Comparison of ENCODE assay signal across 19 cellular contexts in genomic region chr1:90722874-90723273, GRCh38. TPM values are rescaled to one million over a fixed set of nuclear protein-coding genes. Genes with fewer than 3 reads are reported as not detected.
DNase-seq lines count a peak whose midpoint lies in the region; ATAC-seq and TF ChIP-seq lines count a peak whose summit lies in the region.
"Had no signal": no experiment of that assay in that cellular context is flagged by ENCODE, and none has a peak within 500 bp of the region (broad histone marks: within the 10 kb centered on the region; RNA-seq: fewer than 3 reads in every experiment).

No MANE protein-coding gene starts in this region.

- no peak for DNase-seq in right cardiac atrium
- DNase-seq in heart left ventricle: no peak
- DNase-seq in activated T-helper 1 cell treated with anti-CD3 and anti-CD28 coated beads, Interleukin-12 subunit alpha, Interleukin-12 subunit beta, Interleukin-2, Interleukin-4 antibody, amounts not matched to agents 30 ng/mL and 10 ng/mL and 1 ng/mL, durations not matched to agents 14 hours and 24 hours and 36 hours (ENCODE audit: low spot score): no peak
- DNase-seq in type B pancreatic cell (ENCODE audit: extremely low spot score, unreplicated experiment): no peak
- no peak for DNase-seq in dedifferentiated amniotic fluid mesenchymal stem cell (ENCODE audit: extremely low spot score)
- DNase-seq in effector CD8-positive, alpha-beta T cell (lab: John Stamatoyannopoulos, UW): no peak
- no peak for DNase-seq in stimulated activated naive CD4-positive, alpha-beta T cell treated with Interleukin-2 at 50 U/mL for 16 hours (lab: John Stamatoyannopoulos, UW)
- DNase-seq: activated naive CD4-positive, alpha-beta T cell; foreskin melanocyte; NCI-H1417; stimulated activated CD4-positive, alpha-beta T cell treated with anti-CD3 and anti-CD28 coated beads, Interleukin-4, amount 100 ng/mL, for 4 hours; T-helper 9 cell had no signal

- peaks cover 15% of the 10 kb centered on the region for H3K9me3 Mint-ChIP-seq in activated T-helper 1 cell treated with anti-CD3 and anti-CD28 coated beads, Interleukin-12 subunit alpha, Interleukin-12 subunit beta, Interleukin-2, Interleukin-4 antibody, amounts not matched to agents 30 ng/mL and 10 ng/mL and 1 ng/mL, durations not matched to agents 14 hours and 24 hours and 36 hours
- H3K9me3 Mint-ChIP-seq in type B pancreatic cell: peaks cover 4% of the 10 kb centered on the region

- H3K27ac Mint-ChIP-seq in activated T-helper 1 cell treated with anti-CD3 and anti-CD28 coated beads, Interleukin-12 subunit alpha, Interleukin-12 subunit beta, Interleukin-2, Interleukin-4 antibody, amounts not matched to agents 30 ng/mL and 10 ng/mL and 1 ng/mL, durations not matched to agents 14 hours and 24 hours and 36 hours: no peak overlapping the region
- no peak overlapping the region for H3K27ac Mint-ChIP-seq in type B pancreatic cell

- no peak for TF ChIP-seq POLR2A in heart left ventricle (IDR thresholded peaks at IDR 0.05)

- peaks cover 37% of the 10 kb centered on the region for H3K4me1 Mint-ChIP-seq in activated T-helper 1 cell treated with anti-CD3 and anti-CD28 coated beads, Interleukin-12 subunit alpha, Interleukin-12 subunit beta, Interleukin-2, Interleukin-4 antibody, amounts not matched to agents 30 ng/mL and 10 ng/mL and 1 ng/mL, durations not matched to agents 14 hours and 24 hours and 36 hours (ENCODE audit: low read depth)
- H3K4me1 Mint-ChIP-seq in type B pancreatic cell (ENCODE audit: unreplicated experiment): peaks cover 31% of the 10 kb centered on the region

- WGBS in right cardiac atrium: 51% methylated on average over 4 of the region's 4 CpGs
- 23 to 52% (median 39%) methylated on average over 4 of the region's 4 CpGs for WGBS in heart left ventricle, 4 donors

- H3K4me3 Mint-ChIP-seq in activated T-helper 1 cell treated with anti-CD3 and anti-CD28 coated beads, Interleukin-12 subunit alpha, Interleukin-12 subunit beta, Interleukin-2, Interleukin-4 antibody, amounts not matched to agents 30 ng/mL and 10 ng/mL and 1 ng/mL, durations not matched to agents 14 hours and 24 hours and 36 hours: peak overlapping the region; percentile 71
- H3K4me3 Mint-ChIP-seq in type B pancreatic cell: peak overlapping the region; percentile 83

- H3K4me1 ChIP-seq in right cardiac atrium (ENCODE audit: control insufficient read depth, insufficient read depth, low read length) (peaks cover 4% of the 10 kb centered on the region), heart left ventricle (peaks cover 10 to 52% (median 29%) of the 10 kb centered on the region in 12 donors), iPS-15b (ENCODE audit: control insufficient read depth, insufficient read depth, low read length) (peaks cover 33% of the 10 kb centered on the region)

- peaks cover 4% of the 10 kb centered on the region for H3K27me3 ChIP-seq in right cardiac atrium (ENCODE audit: control insufficient read depth, insufficient read depth)
- H3K27me3 ChIP-seq in heart left ventricle: peaks cover 78 to 100% (median 99%) of the 10 kb centered on the region in 9 donors
- peaks cover 100% of the 10 kb centered on the region for H3K27me3 ChIP-seq in iPS-15b (ENCODE audit: control insufficient read depth, insufficient read depth, low read length)

- H3K9ac ChIP-seq in iPS-15b (ENCODE audit: low read depth, low read length): no peak overlapping the region

- ATAC-seq in right cardiac atrium (no peak), heart left ventricle (no peak)
- ATAC-seq: HCT116, K562, sciatic nerve had no signal

- H3K27ac ChIP-seq in right cardiac atrium (ENCODE audit: low read length) (no peak overlapping the region), heart left ventricle (no peak overlapping the region)
- H3K27ac ChIP-seq: breast epithelium, neutrophil had no signal

- intact Hi-C loops in right cardiac atrium (cut with DNase I): loop anchor here in 1 of 4 donors (10.0 kb wide), 1 partner anchor 442 kb away; no protein-coding TSS in a partner anchor
- intact Hi-C loops in heart left ventricle (cut with DNase I): loop anchor here in 8 of 10 donors (5.0 to 10.0 kb wide), 9 partner anchors 112 to 444 kb away; partner anchors contain the start of gene ZNF644 (in 1 of the 8)
- intact Hi-C loops in activated T-helper 1 cell treated with anti-CD3 and anti-CD28 coated beads, Interleukin-12 subunit alpha, Interleukin-12 subunit beta, Interleukin-2, Interleukin-4 antibody, amounts not matched to agents 30 ng/mL and 10 ng/mL and 1 ng/mL, durations not matched to agents 14 hours and 24 hours and 36 hours (cut with micrococcal nuclease): loop anchor here (10.0 kb wide), 2 partner anchors 302 to 682 kb away; partner anchors contain the start of genes HFM1 and ZNF644

- H3K9me3 ChIP-seq in right cardiac atrium (ENCODE audit: control insufficient read depth, low read length) (no peaks in the 10 kb centered on the region), heart left ventricle (peaks cover 0 to 8% (median 0%) of the 10 kb centered on the region in 12 donors), iPS-15b (ENCODE audit: control insufficient read depth, insufficient read depth, low read length) (no peaks in the 10 kb centered on the region)
- H3K9me3 ChIP-seq: neutrophil had no signal

- H3K36me3 Mint-ChIP-seq in activated T-helper 1 cell treated with anti-CD3 and anti-CD28 coated beads, Interleukin-12 subunit alpha, Interleukin-12 subunit beta, Interleukin-2, Interleukin-4 antibody, amounts not matched to agents 30 ng/mL and 10 ng/mL and 1 ng/mL, durations not matched to agents 14 hours and 24 hours and 36 hours (ENCODE audit: low read depth): peaks cover 7% of the 10 kb centered on the region
- peaks cover 3% of the 10 kb centered on the region for H3K36me3 Mint-ChIP-seq in type B pancreatic cell

- TF ChIP-seq CTCF in heart left ventricle (IDR thresholded peaks at IDR 0.05): no peak
- no peak for TF ChIP-seq CTCF in type B pancreatic cell (conservative IDR thresholded peaks at IDR 0.05)

- H3K36me3 ChIP-seq in heart left ventricle: no peaks in the 10 kb centered on the region
- H3K36me3 ChIP-seq in iPS-15b (ENCODE audit: control insufficient read depth, insufficient read depth, low read length): no peaks in the 10 kb centered on the region
- H3K36me3 ChIP-seq: breast epithelium, neutrophil had no signal

- H3K27me3 Mint-ChIP-seq in activated T-helper 1 cell treated with anti-CD3 and anti-CD28 coated beads, Interleukin-12 subunit alpha, Interleukin-12 subunit beta, Interleukin-2, Interleukin-4 antibody, amounts not matched to agents 30 ng/mL and 10 ng/mL and 1 ng/mL, durations not matched to agents 14 hours and 24 hours and 36 hours (ENCODE audit: insufficient read depth): peaks cover 92% of the 10 kb centered on the region
- peaks cover 98% of the 10 kb centered on the region for H3K27me3 Mint-ChIP-seq in type B pancreatic cell

- H3K4me3 ChIP-seq in right cardiac atrium (ENCODE audit: low read length): peak overlapping the region; percentile 49
- peak overlapping the region in 2 of 12 donors; percentile 21 to 54 for H3K4me3 ChIP-seq in heart left ventricle
- peak overlapping the region; percentile 56 for H3K4me3 ChIP-seq in iPS-15b (ENCODE audit: low read depth, low read length)
- H3K4me3 ChIP-seq: K562 had no signal

RNA-seq across cellular contexts. Expression of gene BARHL2, which starts 5.8 kb away (rescaled TPM):
- not detected for total RNA-seq in right cardiac atrium
- polyA plus RNA-seq in right cardiac atrium: not detected
- total RNA-seq in heart left ventricle: not detected
- polyA plus RNA-seq in heart left ventricle: not detected
- not detected in 2 replicates for total RNA-seq in activated T-helper 1 cell treated with anti-CD3 and anti-CD28 coated beads, Interleukin-12 subunit alpha, Interleukin-12 subunit beta, Interleukin-2, Interleukin-4 antibody, amounts not matched to agents 30 ng/mL and 10 ng/mL and 1 ng/mL, durations not matched to agents 14 hours and 24 hours and 36 hours
- 14.8 TPM in 1 of 2 replicates, not detected in the other for total RNA-seq in type B pancreatic cell (ENCODE audit: low replicate concordance)
- total RNA-seq: breast epithelium, sciatic nerve, urinary bladder had no signal
- polyA plus RNA-seq: urinary bladder had no signal
